Comparison of ENCODE assay signal across 27 cellular contexts in the genomic region with DNA sequence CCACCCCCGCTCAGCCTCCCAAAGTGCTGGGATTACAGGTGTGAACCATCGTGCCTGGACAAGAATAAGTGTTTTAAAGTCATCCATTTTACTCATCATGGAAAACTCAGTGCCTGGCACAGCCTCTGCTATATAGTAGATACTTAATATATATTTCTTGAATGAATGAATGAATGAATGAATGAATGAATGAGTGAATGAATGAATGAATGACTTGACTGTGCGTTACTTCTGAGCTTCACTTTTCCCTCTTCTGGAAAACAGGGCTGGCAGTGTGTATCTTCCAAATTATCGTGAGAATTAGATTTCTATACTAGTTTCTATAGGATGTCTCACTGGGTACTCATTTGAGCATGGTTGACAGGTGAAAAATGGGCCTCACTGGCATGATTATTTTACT.
"Had no signal": no experiment of that assay in that cellular context is flagged by ENCODE, and none has a peak within 500 bp of the region (broad histone marks: within the 10 kb centered on the region; RNA-seq: fewer than 3 reads in every experiment).

No MANE protein-coding gene starts in this region.

- H3K27ac ChIP-seq: stomach, suprapubic skin, testis, thoracic aorta, thyroid gland, tibial artery, tibial nerve, transverse colon, upper lobe of left lung, upper lobe of right lung, uterus, vagina had no signal

- H3K36me3 ChIP-seq: stomach, suprapubic skin, thoracic aorta, thyroid gland, tibial artery, tibial nerve, transverse colon, upper lobe of left lung, upper lobe of right lung, uterus, vagina had no signal

- ATAC-seq: stimulated activated effector memory CD8-positive, alpha-beta T cell treated with anti-CD3 and anti-CD28 coated beads, Interleukin-12 subunit alpha, Interleukin-12 subunit beta, amount 100 ng/mL, for 72 hours; stimulated activated memory B cell treated with anti-CD40 and anti-IgM and Interleukin-4, amounts not matched to agents 10 μg/mL and 1 μg/mL and 100 μg/mL, for 72 hours; stimulated activated naive B cell treated with anti-CD40 and anti-IgM and Interleukin-4, amounts not matched to agents 10 μg/mL and 1 μg/mL and 100 μg/mL, for 72 hours; stimulated activated naive CD8-positive, alpha-beta T cell treated with anti-CD3 and anti-CD28 coated beads, Interleukin-15, amount 100 ng/mL, for 72 hours; stimulated activated naive CD8-positive, alpha-beta T cell treated with anti-CD3 and anti-CD28 coated beads, Interleukin-15, Interleukin-2, amounts not matched to agents 100 U/mL and 50 U/mL, for 24 hours; upper lobe of right lung had no signal

- H3K4me3 ChIP-seq: stomach, suprapubic skin, testis, thoracic aorta, thyroid gland, tibial artery, tibial nerve, transverse colon, upper lobe of left lung, upper lobe of right lung, uterus, vagina had no signal

- DNase-seq: stimulated activated CD4-positive, alpha-beta T cell treated with anti-CD3 and anti-CD28 coated beads, Interleukin-2, amount 100 ng/mL, for 48 hours; stimulated activated CD4-positive, alpha-beta T cell treated with anti-CD3 and anti-CD28 coated beads, Interleukin-4, amount 100 ng/mL, for 1 hour; stimulated activated CD4-positive, alpha-beta T cell treated with anti-CD3 and anti-CD28 coated beads, Interleukin-4, amount 100 ng/mL, for 24 hours; stimulated activated CD4-positive, alpha-beta T cell treated with anti-CD3 and anti-CD28 coated beads, Interleukin-4, amount 100 ng/mL, for 4 hours; stimulated activated CD8-positive, alpha-beta memory T cell treated with anti-CD3 and anti-CD28 coated beads, Interleukin-4, amount 100 ng/mL, for 48 hours; stimulated activated naive B cell treated with anti-CD40 and anti-IgM and Interleukin-4, amounts not matched to agents 10 μg/mL and 1 μg/mL and 100 μg/mL, for 72 hours; stimulated activated naive CD4-positive, alpha-beta T cell; stimulated activated naive CD4-positive, alpha-beta T cell treated with Interleukin-2 at 50 U/mL for 16 hours; stimulated activated naive CD8-positive, alpha-beta T cell treated with anti-CD3 and anti-CD28 coated beads, Interleukin-15, amount 100 ng/mL, for 72 hours; stimulated activated naive CD8-positive, alpha-beta T cell treated with anti-CD3 and anti-CD28 coated beads, Interleukin-15, Interleukin-2, amounts not matched to agents 100 U/mL and 50 U/mL, for 24 hours; stomach; substantia nigra; testis; thyroid gland; tibial artery; transverse colon; trophoblast cell; upper lobe of left lung; upper lobe of right lung; uterus had no signal

- H3K4me1 ChIP-seq: stomach, suprapubic skin, testis, thyroid gland, tibial artery, tibial nerve, transverse colon, upper lobe of left lung, upper lobe of right lung, uterus, vagina had no signal

- H3K27me3 ChIP-seq: stomach, suprapubic skin, testis, thyroid gland, tibial artery, tibial nerve, transverse colon, upper lobe of left lung, upper lobe of right lung, uterus, vagina had no signal

- FAIRE-seq: urothelium cell line had no signal

- H3K9me3 ChIP-seq: suprapubic skin, testis, thoracic aorta, thyroid gland, tibial artery, transverse colon, upper lobe of left lung, upper lobe of right lung, uterus, vagina had no signal
